In genomic region chr11:60844870-60845221, GRCh38 we compare ENCODE assay signal across 1 cellular context.
A peak's percentile ranks its signal among the peaks of the same experiment; 100 is the strongest.
TF ChIP-seq lines count a peak whose summit lies in the region.

No MANE protein-coding gene starts in this region.

TF ChIP-seq in HepG2, 621 proteins besides CTCF, POLR2A, EP300 and RAD21 (continues in another document):
- TF ChIP-seq PPARG (CRISPR knock-in tag; conservative IDR thresholded peaks at IDR 0.05) (peak; percentile 53; the same call in 1 of the 2 replicates), ZNF512 (CRISPR knock-in tag; IDR thresholded peaks at IDR 0.05) (no peak), ZNF597 (CRISPR knock-in tag; IDR thresholded peaks at IDR 0.05) (no peak), ASH2L (IDR thresholded peaks at IDR 0.05; ENCODE audit: insufficient read length, low read depth, low read length) (no peak), HNF4A (CRISPR knock-in tag; IDR thresholded peaks at IDR 0.05) (peak; percentile 64; the same call in 1 of the 2 replicates), ZSCAN9 (CRISPR knock-in tag; IDR thresholded peaks at IDR 0.05; ENCODE audit: borderline replicate concordance) (peak; percentile 75; the same call in 1 of the 2 replicates), PRPF4 (IDR thresholded peaks at IDR 0.05; ENCODE audit: low read depth, low read length, poor library complexity, severe bottlenecking) (no peak), TBL1XR1 (IDR thresholded peaks at IDR 0.05; ENCODE audit: borderline replicate concordance, low read length, partially characterized antibody) (no peak), SNAPC5 (CRISPR knock-in tag; IDR thresholded peaks at IDR 0.05; ENCODE audit: borderline replicate concordance) (no peak), ARID4A (CRISPR knock-in tag; IDR thresholded peaks at IDR 0.05; ENCODE audit: borderline replicate concordance) (peak; percentile 60), ZNF33B (CRISPR knock-in tag; IDR thresholded peaks at IDR 0.05) (0 out of 2 replicates have a peak, but pooled peaks have one; percentile 49), AHDC1 (CRISPR knock-in tag; IDR thresholded peaks at IDR 0.05; ENCODE audit: borderline replicate concordance) (peak; percentile 68; the same call in 1 of the 2 replicates), SMC3 (IDR thresholded peaks at IDR 0.05; ENCODE audit: low read length) (peak; percentile 17; the same call in 1 of the 2 replicates), SOX13 (IDR thresholded peaks at IDR 0.05) (peak; percentile 86), SOX13 (CRISPR knock-in tag; conservative IDR thresholded peaks at IDR 0.05 in 1 of 2, IDR thresholded peaks at IDR 0.05 in 1 of 2) (peak in 1 of 2 experiments; percentile 97; a peak in 2 of 4 replicates), PAXIP1 (CRISPR knock-in tag; conservative IDR thresholded peaks at IDR 0.05) (peak; percentile 87), ZMYM4 (CRISPR knock-in tag; IDR thresholded peaks at IDR 0.05) (0 out of 2 replicates have a peak, but pooled peaks have one; percentile 18), RARA (CRISPR knock-in tag; IDR thresholded peaks at IDR 0.05) (peak; percentile 73), MED1 (CRISPR knock-in tag; IDR thresholded peaks at IDR 0.05) (peak; percentile 81), BCL6 (CRISPR knock-in tag; IDR thresholded peaks at IDR 0.05) (peak; percentile 82), NFKBIZ (CRISPR knock-in tag; IDR thresholded peaks at IDR 0.05) (0 out of 2 replicates have a peak, but pooled peaks have one; percentile 39), ZFX (CRISPR knock-in tag; IDR thresholded peaks at IDR 0.05; ENCODE audit: low read depth) (peak; percentile 5; the same call in 1 of the 2 replicates), KDM3A (CRISPR knock-in tag; IDR thresholded peaks at IDR 0.05; ENCODE audit: low read depth) (peak; percentile 34; the same call in 1 of the 2 replicates), RCOR2 (CRISPR knock-in tag; IDR thresholded peaks at IDR 0.05) (peak; percentile 76; the same call in 1 of the 2 replicates), ZNF18 (CRISPR knock-in tag; IDR thresholded peaks at IDR 0.05; ENCODE audit: insufficient replicate concordance) (peak; percentile 39), FOXP4 (CRISPR knock-in tag; IDR thresholded peaks at IDR 0.05) (peak; percentile 93), SAP130 (CRISPR knock-in tag; IDR thresholded peaks at IDR 0.05; ENCODE audit: low read depth) (peak; percentile 88), MEIS2 (CRISPR knock-in tag; IDR thresholded peaks at IDR 0.05) (peak; percentile 73), CREM (IDR thresholded peaks at IDR 0.05) (peak; percentile 77; the same call in 1 of the 2 replicates), CREM (CRISPR knock-in tag; IDR thresholded peaks at IDR 0.05) (no peak), ZBTB38 (CRISPR knock-in tag; IDR thresholded peaks at IDR 0.05) (no peak), ZGPAT (CRISPR knock-in tag; IDR thresholded peaks at IDR 0.05) (peak; percentile 60; the same call in 1 of the 2 replicates), ZNF720 (CRISPR knock-in tag; IDR thresholded peaks at IDR 0.05) (no peak), ZNF205 (CRISPR knock-in tag; IDR thresholded peaks at IDR 0.05) (peak; percentile 52; the same call in 1 of the 2 replicates), HDAC1 (CRISPR knock-in tag; IDR thresholded peaks at IDR 0.05) (peak; percentile 69), GTF2F1 (IDR thresholded peaks at IDR 0.05; ENCODE audit: low read length) (no peak), ZNF614 (CRISPR knock-in tag; IDR thresholded peaks at IDR 0.05; ENCODE audit: borderline replicate concordance) (peak; percentile 61; the same call in 1 of the 2 replicates), RXRB (CRISPR knock-in tag; IDR thresholded peaks at IDR 0.05; ENCODE audit: borderline replicate concordance) (peak; percentile 80)
